Comparison of ENCODE assay signal across 1 cellular context in genomic region chr11:30322826-30323710, GRCh38.
TF ChIP-seq lines count a peak whose summit lies in the region.

ARL14EP (plus strand) TSS chr11:30323104; CDS start chr11:30330949, 7,845 bp downstream.

TF ChIP-seq in HepG2, 621 proteins besides CTCF, POLR2A, EP300 and RAD21 (continued from another document and continues in another):
- TF ChIP-seq, protein P1, sequence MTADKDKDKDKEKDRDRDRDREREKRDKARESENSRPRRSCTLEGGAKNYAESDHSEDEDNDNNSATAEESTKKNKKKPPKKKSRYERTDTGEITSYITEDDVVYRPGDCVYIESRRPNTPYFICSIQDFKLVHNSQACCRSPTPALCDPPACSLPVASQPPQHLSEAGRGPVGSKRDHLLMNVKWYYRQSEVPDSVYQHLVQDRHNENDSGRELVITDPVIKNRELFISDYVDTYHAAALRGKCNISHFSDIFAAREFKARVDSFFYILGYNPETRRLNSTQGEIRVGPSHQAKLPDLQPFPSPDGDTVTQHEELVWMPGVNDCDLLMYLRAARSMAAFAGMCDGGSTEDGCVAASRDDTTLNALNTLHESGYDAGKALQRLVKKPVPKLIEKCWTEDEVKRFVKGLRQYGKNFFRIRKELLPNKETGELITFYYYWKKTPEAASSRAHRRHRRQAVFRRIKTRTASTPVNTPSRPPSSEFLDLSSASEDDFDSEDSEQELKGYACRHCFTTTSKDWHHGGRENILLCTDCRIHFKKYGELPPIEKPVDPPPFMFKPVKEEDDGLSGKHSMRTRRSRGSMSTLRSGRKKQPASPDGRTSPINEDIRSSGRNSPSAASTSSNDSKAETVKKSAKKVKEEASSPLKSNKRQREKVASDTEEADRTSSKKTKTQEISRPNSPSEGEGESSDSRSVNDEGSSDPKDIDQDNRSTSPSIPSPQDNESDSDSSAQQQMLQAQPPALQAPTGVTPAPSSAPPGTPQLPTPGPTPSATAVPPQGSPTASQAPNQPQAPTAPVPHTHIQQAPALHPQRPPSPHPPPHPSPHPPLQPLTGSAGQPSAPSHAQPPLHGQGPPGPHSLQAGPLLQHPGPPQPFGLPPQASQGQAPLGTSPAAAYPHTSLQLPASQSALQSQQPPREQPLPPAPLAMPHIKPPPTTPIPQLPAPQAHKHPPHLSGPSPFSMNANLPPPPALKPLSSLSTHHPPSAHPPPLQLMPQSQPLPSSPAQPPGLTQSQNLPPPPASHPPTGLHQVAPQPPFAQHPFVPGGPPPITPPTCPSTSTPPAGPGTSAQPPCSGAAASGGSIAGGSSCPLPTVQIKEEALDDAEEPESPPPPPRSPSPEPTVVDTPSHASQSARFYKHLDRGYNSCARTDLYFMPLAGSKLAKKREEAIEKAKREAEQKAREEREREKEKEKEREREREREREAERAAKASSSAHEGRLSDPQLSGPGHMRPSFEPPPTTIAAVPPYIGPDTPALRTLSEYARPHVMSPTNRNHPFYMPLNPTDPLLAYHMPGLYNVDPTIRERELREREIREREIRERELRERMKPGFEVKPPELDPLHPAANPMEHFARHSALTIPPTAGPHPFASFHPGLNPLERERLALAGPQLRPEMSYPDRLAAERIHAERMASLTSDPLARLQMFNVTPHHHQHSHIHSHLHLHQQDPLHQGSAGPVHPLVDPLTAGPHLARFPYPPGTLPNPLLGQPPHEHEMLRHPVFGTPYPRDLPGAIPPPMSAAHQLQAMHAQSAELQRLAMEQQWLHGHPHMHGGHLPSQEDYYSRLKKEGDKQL (CRISPR knock-in tag; IDR thresholded peaks at IDR 0.05; ENCODE audit: low read depth), result 0 out of 2 replicates have a peak, but pooled peaks have one; percentile 18
- peak; percentile 46; the same call in 1 of the 2 replicates for TF ChIP-seq E2F5 (CRISPR knock-in tag; conservative IDR thresholded peaks at IDR 0.05)
- no peak for TF ChIP-seq SRF (IDR thresholded peaks at IDR 0.05; ENCODE audit: low read depth, low read length)
- no peak for TF ChIP-seq NR3C1 (CRISPR knock-in tag; IDR thresholded peaks at IDR 0.05)
- TF ChIP-seq GPN1 (CRISPR knock-in tag; IDR thresholded peaks at IDR 0.05; ENCODE audit: borderline replicate concordance), result no peak
- TF ChIP-seq KDM1A (CRISPR knock-in tag; IDR thresholded peaks at IDR 0.05), result no peak
- TF ChIP-seq HIVEP1 (CRISPR knock-in tag; IDR thresholded peaks at IDR 0.05), result 0 out of 2 replicates have a peak, but pooled peaks have one; percentile 46
- TF ChIP-seq GATAD1 (CRISPR knock-in tag; IDR thresholded peaks at IDR 0.05), result peak; percentile 92
- peak; percentile 84 for TF ChIP-seq ZNF773 (CRISPR knock-in tag; IDR thresholded peaks at IDR 0.05; ENCODE audit: borderline replicate concordance)
- TF ChIP-seq SIX1 (CRISPR knock-in tag; IDR thresholded peaks at IDR 0.05; ENCODE audit: borderline replicate concordance), result no peak
- TF ChIP-seq NFE2L2 (IDR thresholded peaks at IDR 0.05; ENCODE audit: low read length), result no peak
- peak; percentile 26; the same call in 1 of the 2 replicates for TF ChIP-seq NR0B2 (CRISPR knock-in tag; IDR thresholded peaks at IDR 0.05)
- TF ChIP-seq SMARCE1 (IDR thresholded peaks at IDR 0.05; ENCODE audit: borderline replicate concordance), result no peak
- no peak for TF ChIP-seq NFE2L1 (CRISPR knock-in tag; IDR thresholded peaks at IDR 0.05; ENCODE audit: borderline replicate concordance)
- peak; percentile 23; the same call in 1 of the 2 replicates for TF ChIP-seq CREBL2 (CRISPR knock-in tag; IDR thresholded peaks at IDR 0.05; ENCODE audit: borderline replicate concordance)
- TF ChIP-seq ZNF431 (CRISPR knock-in tag; IDR thresholded peaks at IDR 0.05; ENCODE audit: borderline replicate concordance, low read depth), result peak; percentile 71; the same call in 1 of the 2 replicates
- TF ChIP-seq RBM22 (optimal IDR thresholded peaks at IDR 0.05; ENCODE audit: low read length), result no peak
- peak; percentile 86; the same call in 1 of the 2 replicates for TF ChIP-seq ATF5 (CRISPR knock-in tag; IDR thresholded peaks at IDR 0.05; ENCODE audit: low read depth)
- TF ChIP-seq, protein P2, sequence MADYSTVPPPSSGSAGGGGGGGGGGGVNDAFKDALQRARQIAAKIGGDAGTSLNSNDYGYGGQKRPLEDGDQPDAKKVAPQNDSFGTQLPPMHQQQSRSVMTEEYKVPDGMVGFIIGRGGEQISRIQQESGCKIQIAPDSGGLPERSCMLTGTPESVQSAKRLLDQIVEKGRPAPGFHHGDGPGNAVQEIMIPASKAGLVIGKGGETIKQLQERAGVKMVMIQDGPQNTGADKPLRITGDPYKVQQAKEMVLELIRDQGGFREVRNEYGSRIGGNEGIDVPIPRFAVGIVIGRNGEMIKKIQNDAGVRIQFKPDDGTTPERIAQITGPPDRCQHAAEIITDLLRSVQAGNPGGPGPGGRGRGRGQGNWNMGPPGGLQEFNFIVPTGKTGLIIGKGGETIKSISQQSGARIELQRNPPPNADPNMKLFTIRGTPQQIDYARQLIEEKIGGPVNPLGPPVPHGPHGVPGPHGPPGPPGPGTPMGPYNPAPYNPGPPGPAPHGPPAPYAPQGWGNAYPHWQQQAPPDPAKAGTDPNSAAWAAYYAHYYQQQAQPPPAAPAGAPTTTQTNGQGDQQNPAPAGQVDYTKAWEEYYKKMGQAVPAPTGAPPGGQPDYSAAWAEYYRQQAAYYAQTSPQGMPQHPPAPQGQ (CRISPR knock-in tag; IDR thresholded peaks at IDR 0.05; ENCODE audit: borderline replicate concordance), result no peak
- TF ChIP-seq ZNF33A (CRISPR knock-in tag; IDR thresholded peaks at IDR 0.05; ENCODE audit: borderline replicate concordance), result no peak
- no peak for TF ChIP-seq ZNF530 (CRISPR knock-in tag; IDR thresholded peaks at IDR 0.05; ENCODE audit: low read depth)
- TF ChIP-seq, protein P3, sequence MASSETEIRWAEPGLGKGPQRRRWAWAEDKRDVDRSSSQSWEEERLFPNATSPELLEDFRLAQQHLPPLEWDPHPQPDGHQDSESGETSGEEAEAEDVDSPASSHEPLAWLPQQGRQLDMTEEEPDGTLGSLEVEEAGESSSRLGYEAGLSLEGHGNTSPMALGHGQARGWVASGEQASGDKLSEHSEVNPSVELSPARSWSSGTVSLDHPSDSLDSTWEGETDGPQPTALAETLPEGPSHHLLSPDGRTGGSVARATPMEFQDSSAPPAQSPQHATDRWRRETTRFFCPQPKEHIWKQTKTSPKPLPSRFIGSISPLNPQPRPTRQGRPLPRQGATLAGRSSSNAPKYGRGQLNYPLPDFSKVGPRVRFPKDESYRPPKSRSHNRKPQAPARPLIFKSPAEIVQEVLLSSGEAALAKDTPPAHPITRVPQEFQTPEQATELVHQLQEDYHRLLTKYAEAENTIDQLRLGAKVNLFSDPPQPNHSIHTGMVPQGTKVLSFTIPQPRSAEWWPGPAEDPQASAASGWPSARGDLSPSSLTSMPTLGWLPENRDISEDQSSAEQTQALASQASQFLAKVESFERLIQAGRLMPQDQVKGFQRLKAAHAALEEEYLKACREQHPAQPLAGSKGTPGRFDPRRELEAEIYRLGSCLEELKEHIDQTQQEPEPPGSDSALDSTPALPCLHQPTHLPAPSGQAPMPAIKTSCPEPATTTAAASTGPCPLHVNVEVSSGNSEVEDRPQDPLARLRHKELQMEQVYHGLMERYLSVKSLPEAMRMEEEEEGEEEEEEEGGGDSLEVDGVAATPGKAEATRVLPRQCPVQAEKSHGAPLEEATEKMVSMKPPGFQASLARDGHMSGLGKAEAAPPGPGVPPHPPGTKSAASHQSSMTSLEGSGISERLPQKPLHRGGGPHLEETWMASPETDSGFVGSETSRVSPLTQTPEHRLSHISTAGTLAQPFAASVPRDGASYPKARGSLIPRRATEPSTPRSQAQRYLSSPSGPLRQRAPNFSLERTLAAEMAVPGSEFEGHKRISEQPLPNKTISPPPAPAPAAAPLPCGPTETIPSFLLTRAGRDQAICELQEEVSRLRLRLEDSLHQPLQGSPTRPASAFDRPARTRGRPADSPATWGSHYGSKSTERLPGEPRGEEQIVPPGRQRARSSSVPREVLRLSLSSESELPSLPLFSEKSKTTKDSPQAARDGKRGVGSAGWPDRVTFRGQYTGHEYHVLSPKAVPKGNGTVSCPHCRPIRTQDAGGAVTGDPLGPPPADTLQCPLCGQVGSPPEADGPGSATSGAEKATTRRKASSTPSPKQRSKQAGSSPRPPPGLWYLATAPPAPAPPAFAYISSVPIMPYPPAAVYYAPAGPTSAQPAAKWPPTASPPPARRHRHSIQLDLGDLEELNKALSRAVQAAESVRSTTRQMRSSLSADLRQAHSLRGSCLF (CRISPR knock-in tag; IDR thresholded peaks at IDR 0.05; ENCODE audit: borderline replicate concordance), result no peak
- peak; percentile 74; the same call in 1 of the 2 replicates for TF ChIP-seq ZBTB26 (CRISPR knock-in tag; IDR thresholded peaks at IDR 0.05; ENCODE audit: borderline replicate concordance)
- no peak for TF ChIP-seq ZNF570 (CRISPR knock-in tag; IDR thresholded peaks at IDR 0.05; ENCODE audit: borderline replicate concordance)
- TF ChIP-seq, protein P4, sequence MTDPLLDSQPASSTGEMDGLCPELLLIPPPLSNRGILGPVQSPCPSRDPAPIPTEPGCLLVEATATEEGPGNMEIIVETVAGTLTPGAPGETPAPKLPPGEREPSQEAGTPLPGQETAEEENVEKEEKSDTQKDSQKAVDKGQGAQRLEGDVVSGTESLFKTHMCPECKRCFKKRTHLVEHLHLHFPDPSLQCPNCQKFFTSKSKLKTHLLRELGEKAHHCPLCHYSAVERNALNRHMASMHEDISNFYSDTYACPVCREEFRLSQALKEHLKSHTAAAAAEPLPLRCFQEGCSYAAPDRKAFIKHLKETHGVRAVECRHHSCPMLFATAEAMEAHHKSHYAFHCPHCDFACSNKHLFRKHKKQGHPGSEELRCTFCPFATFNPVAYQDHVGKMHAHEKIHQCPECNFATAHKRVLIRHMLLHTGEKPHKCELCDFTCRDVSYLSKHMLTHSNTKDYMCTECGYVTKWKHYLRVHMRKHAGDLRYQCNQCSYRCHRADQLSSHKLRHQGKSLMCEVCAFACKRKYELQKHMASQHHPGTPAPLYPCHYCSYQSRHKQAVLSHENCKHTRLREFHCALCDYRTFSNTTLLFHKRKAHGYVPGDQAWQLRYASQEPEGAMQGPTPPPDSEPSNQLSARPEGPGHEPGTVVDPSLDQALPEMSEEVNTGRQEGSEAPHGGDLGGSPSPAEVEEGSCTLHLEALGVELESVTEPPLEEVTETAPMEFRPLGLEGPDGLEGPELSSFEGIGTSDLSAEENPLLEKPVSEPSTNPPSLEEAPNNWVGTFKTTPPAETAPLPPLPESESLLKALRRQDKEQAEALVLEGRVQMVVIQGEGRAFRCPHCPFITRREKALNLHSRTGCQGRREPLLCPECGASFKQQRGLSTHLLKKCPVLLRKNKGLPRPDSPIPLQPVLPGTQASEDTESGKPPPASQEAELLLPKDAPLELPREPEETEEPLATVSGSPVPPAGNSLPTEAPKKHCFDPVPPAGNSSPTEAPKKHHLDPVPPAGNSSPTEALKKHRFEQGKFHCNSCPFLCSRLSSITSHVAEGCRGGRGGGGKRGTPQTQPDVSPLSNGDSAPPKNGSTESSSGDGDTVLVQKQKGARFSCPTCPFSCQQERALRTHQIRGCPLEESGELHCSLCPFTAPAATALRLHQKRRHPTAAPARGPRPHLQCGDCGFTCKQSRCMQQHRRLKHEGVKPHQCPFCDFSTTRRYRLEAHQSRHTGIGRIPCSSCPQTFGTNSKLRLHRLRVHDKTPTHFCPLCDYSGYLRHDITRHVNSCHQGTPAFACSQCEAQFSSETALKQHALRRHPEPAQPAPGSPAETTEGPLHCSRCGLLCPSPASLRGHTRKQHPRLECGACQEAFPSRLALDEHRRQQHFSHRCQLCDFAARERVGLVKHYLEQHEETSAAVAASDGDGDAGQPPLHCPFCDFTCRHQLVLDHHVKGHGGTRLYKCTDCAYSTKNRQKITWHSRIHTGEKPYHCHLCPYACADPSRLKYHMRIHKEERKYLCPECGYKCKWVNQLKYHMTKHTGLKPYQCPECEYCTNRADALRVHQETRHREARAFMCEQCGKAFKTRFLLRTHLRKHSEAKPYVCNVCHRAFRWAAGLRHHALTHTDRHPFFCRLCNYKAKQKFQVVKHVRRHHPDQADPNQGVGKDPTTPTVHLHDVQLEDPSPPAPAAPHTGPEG (CRISPR knock-in tag; IDR thresholded peaks at IDR 0.05), result peak; percentile 62; the same call in 1 of the 2 replicates
- TF ChIP-seq GLMP (CRISPR knock-in tag; IDR thresholded peaks at IDR 0.05; ENCODE audit: borderline replicate concordance), result no peak
- TF ChIP-seq MTERF4 (CRISPR knock-in tag; IDR thresholded peaks at IDR 0.05), result peak; percentile 70; the same call in 1 of the 2 replicates
